In the genomic region with DNA sequence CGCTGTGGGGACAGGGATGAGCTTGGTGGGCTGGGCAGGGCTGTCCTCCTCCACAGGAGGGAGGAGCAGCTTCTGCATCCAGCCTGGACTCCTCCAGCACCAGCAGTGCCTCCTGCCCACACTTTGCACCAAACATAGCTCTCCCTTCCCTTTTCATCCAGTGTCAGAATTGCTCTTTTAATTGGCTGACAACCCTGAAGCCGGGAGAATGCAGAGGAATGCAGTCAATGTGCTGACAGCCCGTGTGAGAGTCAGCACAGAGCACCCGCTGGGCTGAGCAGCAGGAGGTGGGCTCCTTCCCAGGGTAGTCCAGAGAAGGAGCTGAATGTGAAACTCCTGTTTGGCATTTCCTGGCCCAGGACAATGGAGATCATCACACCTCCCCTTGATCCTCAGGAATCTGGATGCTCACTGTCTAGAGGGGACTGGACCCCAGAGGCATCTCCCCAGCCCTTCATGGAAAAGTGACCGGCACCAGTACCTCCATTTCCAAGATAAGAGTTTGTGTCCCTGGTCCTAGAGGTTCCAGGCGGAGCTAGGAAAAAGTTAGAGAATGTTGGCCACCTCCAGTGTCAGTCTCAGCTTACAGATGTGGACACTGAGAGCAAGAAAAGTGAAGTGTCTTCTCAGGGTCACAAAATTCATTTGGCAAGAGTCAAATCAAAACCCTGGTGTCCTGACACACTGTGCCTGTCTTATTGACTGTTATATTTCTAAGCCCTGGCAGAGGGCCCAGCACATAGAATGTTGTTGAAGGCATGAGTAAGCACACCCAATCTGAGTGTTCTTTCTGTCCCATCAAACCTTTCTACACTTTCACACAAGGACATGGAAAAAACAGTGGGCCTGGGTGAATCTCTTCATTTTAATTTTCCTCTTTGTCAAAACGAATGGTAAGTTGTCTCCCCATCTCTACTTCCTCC, we compare ENCODE assay signal across 10 cellular contexts.
DNase-seq lines count a peak whose midpoint lies in the region; TF ChIP-seq lines count a peak whose summit lies in the region.
"Had no signal": no experiment of that assay in that cellular context is flagged by ENCODE, and none has a peak within 500 bp of the region (broad histone marks: within the 10 kb centered on the region; RNA-seq: fewer than 3 reads in every experiment).

No MANE protein-coding gene starts in this region.

- no peaks in the 10 kb centered on the region for H3K27me3 ChIP-seq in brain microvascular endothelial cell (replicated peaks)

- in situ Hi-C loops in brain microvascular endothelial cell (cut with HindIII; ENCODE audit: low pct_ligation_motif_present, low sequenced_read_pairs): no loop called here

- TF ChIP-seq CTCF in brain microvascular endothelial cell (IDR thresholded peaks at IDR 0.05; ENCODE audit: low read depth, low read length, missing control alignments): no peak

- no peaks in the 10 kb centered on the region for H3K36me3 ChIP-seq in brain microvascular endothelial cell (replicated peaks)

- no peak overlapping the region for H3K4me3 ChIP-seq in brain microvascular endothelial cell (ENCODE audit: low read depth, low read length)

- DNase-seq in stimulated activated CD4-positive, alpha-beta T cell treated with anti-CD3 and anti-CD28 coated beads, Interleukin-1b, Interleukin-23, amount 100 ng/mL, for 48 hours: peak; percentile 36
- DNase-seq in stimulated activated CD4-positive, alpha-beta T cell treated with anti-CD3 and anti-CD28 coated beads, Interleukin-4, amount 100 ng/mL, for 24 hours: no peak
- DNase-seq in brain microvascular endothelial cell (peak; percentile 91), iPS-NIHi7 (ENCODE audit: extremely low spot score) (peak; percentile 77), activated gamma-delta T cell (lab: John Stamatoyannopoulos, UW) (no peak), NCI-H2081 treated with DMSO at 0.1 percent for 48 hours (lab: John Stamatoyannopoulos, UW) (no peak), DMS79 treated with DMSO at 0.1 percent for 48 hours (lab: John Stamatoyannopoulos, UW) (no peak), HPDE6-E6E7 (ENCODE audit: extremely low spot score) (no peak)
- DNase-seq: left colon, SIG-M5 had no signal

- H3K27ac ChIP-seq in brain microvascular endothelial cell: peak overlapping the region; percentile 93

Comparison
In these comparisons a context has a peak if more than half of its experiments do, and no peak if none do; other contexts are left out.
1. DNase-seq: peak in stimulated activated CD4-positive, alpha-beta T cell treated with anti-CD3 and anti-CD28 coated beads, Interleukin-1b, Interleukin-23, amount 100 ng/mL, for 48 hours (single experiment), brain microvascular endothelial cell (single experiment) and iPS-NIHi7 (single experiment); none in stimulated activated CD4-positive, alpha-beta T cell treated with anti-CD3 and anti-CD28 coated beads, Interleukin-4, amount 100 ng/mL, for 24 hours (single experiment), activated gamma-delta T cell (single experiment), NCI-H2081 treated with DMSO at 0.1 percent for 48 hours (single experiment), DMS79 treated with DMSO at 0.1 percent for 48 hours (single experiment) and HPDE6-E6E7 (single experiment).